14 cellular contexts compared by ENCODE assay signal in genomic region chr12:62758216-62758615, GRCh38.
DNase-seq lines count a peak whose midpoint lies in the region; ATAC-seq and TF ChIP-seq lines count a peak whose summit lies in the region.
"Had no signal": no experiment of that assay in that cellular context is flagged by ENCODE, and none has a peak within 500 bp of the region (broad histone marks: within the 10 kb centered on the region; RNA-seq: fewer than 3 reads in every experiment).

No MANE protein-coding gene starts in this region.

- no peak for DNase-seq in activated CD8-positive, alpha-beta memory T cell treated with anti-CD3 and anti-CD28 coated beads, Interleukin-2, amount 10 ng/mL, durations not matched to agents 7 days and 5 days
- no peak for DNase-seq in activated CD8-positive, alpha-beta memory T cell treated with anti-CD3 and anti-CD28 coated beads, Interleukin-2, amount 50 U/mL, for 4 hours
- peak; percentile 55 for DNase-seq in fibroblast of villous mesenchyme (ENCODE audit: low read depth)
- DNase-seq in stimulated activated naive CD8-positive, alpha-beta T cell treated with anti-CD3 and anti-CD28 coated beads, Interleukin-15, amount 100 ng/mL, for 72 hours = no peak
- DNase-seq: activated B cell treated with CpG ODN at 0.5 μM for 24 hours, dermis blood vessel endothelial cell, H7 had no signal

- no peak overlapping the region for H3K4me3 ChIP-seq in fibroblast of villous mesenchyme (ENCODE audit: low read depth, low read length)
- H3K4me3 ChIP-seq: neural progenitor cell had no signal

- peaks cover 33% of the 10 kb centered on the region for H3K4me1 Mint-ChIP-seq in activated CD8-positive, alpha-beta memory T cell treated with anti-CD3 and anti-CD28 coated beads, Interleukin-2, amount 10 ng/mL, durations not matched to agents 7 days and 5 days
- no peaks in the 10 kb centered on the region for H3K4me1 Mint-ChIP-seq in activated naive CD8-positive, alpha-beta T cell (ENCODE audit: low read depth)
- H3K4me1 Mint-ChIP-seq in stimulated activated naive CD8-positive, alpha-beta T cell treated with anti-CD3 and anti-CD28 coated beads, Interleukin-15, amount 100 ng/mL, for 72 hours = peaks cover 54% of the 10 kb centered on the region
- H3K4me1 Mint-ChIP-seq: activated B cell treated with CpG ODN at 0.5 μM for 24 hours, memory B cell had no signal

- H3K9me3 Mint-ChIP-seq in activated CD8-positive, alpha-beta memory T cell treated with anti-CD3 and anti-CD28 coated beads, Interleukin-2, amount 10 ng/mL, durations not matched to agents 7 days and 5 days (ENCODE audit: low read depth) = no peaks in the 10 kb centered on the region
- H3K9me3 Mint-ChIP-seq in activated naive CD8-positive, alpha-beta T cell (ENCODE audit: low read depth) = no peaks in the 10 kb centered on the region
- no peaks in the 10 kb centered on the region for H3K9me3 Mint-ChIP-seq in stimulated activated naive CD8-positive, alpha-beta T cell treated with anti-CD3 and anti-CD28 coated beads, Interleukin-15, amount 100 ng/mL, for 72 hours
- H3K9me3 Mint-ChIP-seq: activated B cell treated with CpG ODN at 0.5 μM for 24 hours; memory B cell; stimulated activated memory B cell treated with anti-CD40 and anti-IgM and Interleukin-4, amounts not matched to agents 10 μg/mL and 1 μg/mL and 100 μg/mL, for 72 hours had no signal

- H3K36me3 Mint-ChIP-seq in activated CD8-positive, alpha-beta memory T cell treated with anti-CD3 and anti-CD28 coated beads, Interleukin-2, amount 10 ng/mL, durations not matched to agents 7 days and 5 days = no peaks in the 10 kb centered on the region
- no peaks in the 10 kb centered on the region for H3K36me3 Mint-ChIP-seq in activated naive CD8-positive, alpha-beta T cell
- H3K36me3 Mint-ChIP-seq: memory B cell; stimulated activated memory B cell treated with anti-CD40 and anti-IgM and Interleukin-4, amounts not matched to agents 10 μg/mL and 1 μg/mL and 100 μg/mL, for 72 hours had no signal

- CTCF ChIA-PET in activated CD8-positive, alpha-beta memory T cell treated with anti-CD3 and anti-CD28 coated beads, Interleukin-2, amount 10 ng/mL, durations not matched to agents 7 days and 5 days (lab: Charles Lee) = no interaction called here

- ATAC-seq in activated CD8-positive, alpha-beta memory T cell treated with anti-CD3 and anti-CD28 coated beads, Interleukin-2, amount 10 ng/mL, durations not matched to agents 7 days and 5 days = peak; percentile 61
- peak; percentile 89 for ATAC-seq in stimulated activated naive CD8-positive, alpha-beta T cell treated with anti-CD3 and anti-CD28 coated beads, Interleukin-15, amount 100 ng/mL, for 72 hours
- ATAC-seq in HG03025 (IDR thresholded peaks at IDR 0.05; ENCODE audit: low FRiP score, unreplicated experiment) (no peak), HG02973 (IDR thresholded peaks at IDR 0.05; ENCODE audit: unreplicated experiment) (no peak), GM21528 (IDR thresholded peaks at IDR 0.05; ENCODE audit: low FRiP score, unreplicated experiment) (no peak)
- ATAC-seq: stimulated activated memory B cell treated with anti-CD40 and anti-IgM and Interleukin-4, amounts not matched to agents 10 μg/mL and 1 μg/mL and 100 μg/mL, for 72 hours had no signal

- H3K27me3 Mint-ChIP-seq in activated CD8-positive, alpha-beta memory T cell treated with anti-CD3 and anti-CD28 coated beads, Interleukin-2, amount 10 ng/mL, durations not matched to agents 7 days and 5 days = peaks cover 12% of the 10 kb centered on the region
- H3K27me3 Mint-ChIP-seq in activated naive CD8-positive, alpha-beta T cell = peaks cover 7% of the 10 kb centered on the region
- H3K27me3 Mint-ChIP-seq in stimulated activated naive CD8-positive, alpha-beta T cell treated with anti-CD3 and anti-CD28 coated beads, Interleukin-15, amount 100 ng/mL, for 72 hours = peaks cover 35% of the 10 kb centered on the region

- no peak overlapping the region for H3K4me3 Mint-ChIP-seq in activated CD8-positive, alpha-beta memory T cell treated with anti-CD3 and anti-CD28 coated beads, Interleukin-2, amount 10 ng/mL, durations not matched to agents 7 days and 5 days
- H3K4me3 Mint-ChIP-seq in activated naive CD8-positive, alpha-beta T cell = no peak overlapping the region
- no peak overlapping the region for H3K4me3 Mint-ChIP-seq in stimulated activated naive CD8-positive, alpha-beta T cell treated with anti-CD3 and anti-CD28 coated beads, Interleukin-15, amount 100 ng/mL, for 72 hours
- H3K4me3 Mint-ChIP-seq: activated B cell treated with CpG ODN at 0.5 μM for 24 hours; memory B cell; neural progenitor cell; stimulated activated memory B cell treated with anti-CD40 and anti-IgM and Interleukin-4, amounts not matched to agents 10 μg/mL and 1 μg/mL and 100 μg/mL, for 72 hours had no signal

- H3K27ac Mint-ChIP-seq in activated CD8-positive, alpha-beta memory T cell treated with anti-CD3 and anti-CD28 coated beads, Interleukin-2, amount 10 ng/mL, durations not matched to agents 7 days and 5 days = no peak overlapping the region
- H3K27ac Mint-ChIP-seq in activated naive CD8-positive, alpha-beta T cell = peak overlapping the region; percentile 24
- H3K27ac Mint-ChIP-seq in stimulated activated naive CD8-positive, alpha-beta T cell treated with anti-CD3 and anti-CD28 coated beads, Interleukin-15, amount 100 ng/mL, for 72 hours = no peak overlapping the region
- H3K27ac Mint-ChIP-seq: activated B cell treated with CpG ODN at 0.5 μM for 24 hours; memory B cell; stimulated activated memory B cell treated with anti-CD40 and anti-IgM and Interleukin-4, amounts not matched to agents 10 μg/mL and 1 μg/mL and 100 μg/mL, for 72 hours had no signal

- no peak for TF ChIP-seq CTCF in fibroblast of villous mesenchyme (IDR thresholded peaks at IDR 0.05; ENCODE audit: insufficient read depth, low read depth, low read length)

Comparison
In these comparisons a context has a peak if more than half of its experiments do, and no peak if none do; other contexts are left out.
1. ATAC-seq: peak in activated CD8-positive, alpha-beta memory T cell treated with anti-CD3 and anti-CD28 coated beads, Interleukin-2, amount 10 ng/mL, durations not matched to agents 7 days and 5 days (single experiment) and stimulated activated naive CD8-positive, alpha-beta T cell treated with anti-CD3 and anti-CD28 coated beads, Interleukin-15, amount 100 ng/mL, for 72 hours (single experiment); none in HG03025 (single experiment), HG02973 (single experiment) and GM21528 (single experiment).